8 cellular contexts compared by ENCODE assay signal in genomic region chr6:109455502-109456282, GRCh38. TPM values are rescaled to one million over a fixed set of nuclear protein-coding genes. Genes with fewer than 3 reads are reported as not detected.
DNase-seq lines count a peak whose midpoint lies in the region; ATAC-seq and TF ChIP-seq lines count a peak whose summit lies in the region.

Gene MICAL1, minus strand, starts transcription at chr6:109455772. Its CDS starts 1,576 bp downstream, at chr6:109454196.

- H3K9me3 Mint-ChIP-seq in nephron = no peaks in the 10 kb centered on the region

- peaks cover 27% of the 10 kb centered on the region for H3K4me1 Mint-ChIP-seq in nephron

- DNase-seq in CMK (ENCODE audit: low read depth) (peak; percentile 48), activated T-helper 1 cell treated with Interleukin-2 at 50 U/mL for 16 hours (ENCODE audit: low read depth) (peak; percentile 64), fibroblast of mammary gland (ENCODE audit: low read depth) (no peak)

- peaks cover 14% of the 10 kb centered on the region for H3K27me3 Mint-ChIP-seq in nephron (ENCODE audit: low read depth)

- peaks cover 6% of the 10 kb centered on the region for H3K36me3 Mint-ChIP-seq in nephron (ENCODE audit: low read depth)

- TF ChIP-seq CTCF in fibroblast of mammary gland (conservative IDR thresholded peaks at IDR 0.05; ENCODE audit: control insufficient read depth, insufficient read depth, low read depth, low read length) = peak; percentile 19
- TF ChIP-seq CTCF in nephron (IDR thresholded peaks at IDR 0.05; ENCODE audit: unreplicated experiment in 3 of 3) = peak; percentile 24 to 44 (median 25)
- TF ChIP-seq CTCF in subcutaneous adipose tissue (IDR thresholded peaks at IDR 0.05; ENCODE audit: low read depth) = no peak

- ATAC-seq in GM19395 (IDR thresholded peaks at IDR 0.05; ENCODE audit: unreplicated experiment) = peak; percentile 53
- peak; percentile 57 for ATAC-seq in HG03520 (IDR thresholded peaks at IDR 0.05; ENCODE audit: unreplicated experiment)

- H3K4me3 Mint-ChIP-seq in nephron = peak within 1 kb of the TSS; percentile 97

- peak within 1 kb of the TSS; percentile 90 for H3K4me3 ChIP-seq in fibroblast of mammary gland (ENCODE audit: control insufficient read depth, low read depth, low read length)

- H3K27ac Mint-ChIP-seq in nephron = peak within 1 kb of the TSS; percentile 70 to 85 (median 72)

TF ChIP-seq in PFSK-1, 5 proteins besides CTCF, POLR2A, EP300 and RAD21:
- TF ChIP-seq POLR2AphosphoS5 (IDR thresholded peaks at IDR 0.05; ENCODE audit: low read depth, low read length) = peak; percentile 70
- TF ChIP-seq TAF1 (IDR thresholded peaks at IDR 0.05; ENCODE audit: borderline replicate concordance, insufficient read depth, low read length) = no peak
- peak; percentile 1 for TF ChIP-seq FOXP2 (optimal IDR thresholded peaks at IDR 0.05; ENCODE audit: borderline replicate concordance, extremely low read depth, extremely low read length, insufficient read depth)

RNA-seq across cellular contexts. Expression of gene MICAL1, which starts in this region (rescaled TPM):
- polyA plus RNA-seq in PFSK-1 (2012; ENCODE audit: insufficient read length, low read depth) = 51.6 TPM
- total RNA-seq in subcutaneous adipose tissue = 10 to 100 TPM; 13.5 to 78.0 (median 32.2) TPM
